Comparison of ENCODE assay signal across 20 cellular contexts in genomic region chr1:157004286-157004685, GRCh38.
"Had no signal": no experiment of that assay in that cellular context is flagged by ENCODE, and none has a peak within 500 bp of the region (broad histone marks: within the 10 kb centered on the region; RNA-seq: fewer than 3 reads in every experiment).

No MANE protein-coding gene starts in this region.

- FAIRE-seq: colon, frontal cortex, urothelium cell line had no signal

- H3K27ac Mint-ChIP-seq: activated CD4-positive, alpha-beta T cell treated with anti-CD3 and anti-CD28 coated beads, Interleukin-2, amount 10 ng/mL, durations not matched to agents 7 days and 5 days; activated naive CD4-positive, alpha-beta T cell treated with anti-CD3 and anti-CD28 coated beads for 36 hours; brain; endodermal cell; immature natural killer cell; natural killer cell; stimulated activated naive B cell treated with anti-CD40 and anti-IgM and Interleukin-4, amounts not matched to agents 10 μg/mL and 1 μg/mL and 100 μg/mL, for 72 hours; T-cell had no signal

- H3K9ac ChIP-seq: parathyroid adenoma had no signal

- DNase-seq: activated CD4-positive, alpha-beta T cell treated with anti-CD3 and anti-CD28 coated beads, Interleukin-2, amount 10 ng/mL, durations not matched to agents 7 days and 5 days; activated CD8-positive, alpha-beta memory T cell treated with anti-CD3 and anti-CD28 coated beads, Interleukin-2, amount 50 U/mL, for 4 hours; activated naive CD4-positive, alpha-beta T cell treated with anti-CD3 and anti-CD28 coated beads for 36 hours; activated T-cell treated with anti-CD3 and anti-CD28 coated beads, Interleukin-2, amount 50 U/mL, for 4 hours; central memory CD4-positive, alpha-beta T cell; dorsolateral prefrontal cortex; endodermal cell; head of caudate nucleus; immature natural killer cell; left ventricle myocardium superior; natural killer cell; sigmoid colon; stimulated activated naive B cell treated with anti-CD40 and anti-IgM and Interleukin-4, amounts not matched to agents 10 μg/mL and 1 μg/mL and 100 μg/mL, for 72 hours; T-cell; thyroid gland had no signal

- H3K4me3 ChIP-seq: dorsolateral prefrontal cortex, sigmoid colon, thyroid gland had no signal

- H3K4me3 Mint-ChIP-seq: activated CD4-positive, alpha-beta T cell treated with anti-CD3 and anti-CD28 coated beads, Interleukin-2, amount 10 ng/mL, durations not matched to agents 7 days and 5 days; activated naive CD4-positive, alpha-beta T cell treated with anti-CD3 and anti-CD28 coated beads for 36 hours; activated T-cell treated with anti-CD3 and anti-CD28 coated beads, Interleukin-2, amount 50 U/mL, for 4 hours; brain; endodermal cell; immature natural killer cell; natural killer cell; stimulated activated naive B cell treated with anti-CD40 and anti-IgM and Interleukin-4, amounts not matched to agents 10 μg/mL and 1 μg/mL and 100 μg/mL, for 72 hours; T-cell had no signal

- H3K36me3 Mint-ChIP-seq: brain; immature natural killer cell; natural killer cell; stimulated activated naive B cell treated with anti-CD40 and anti-IgM and Interleukin-4, amounts not matched to agents 10 μg/mL and 1 μg/mL and 100 μg/mL, for 72 hours; T-cell had no signal

- H3K27me3 ChIP-seq: dorsolateral prefrontal cortex, sigmoid colon, thyroid gland had no signal

- H3K36me3 ChIP-seq: sigmoid colon, thyroid gland had no signal

- H3K4me1 Mint-ChIP-seq: activated CD4-positive, alpha-beta T cell treated with anti-CD3 and anti-CD28 coated beads, Interleukin-2, amount 10 ng/mL, durations not matched to agents 7 days and 5 days; immature natural killer cell; natural killer cell; stimulated activated naive B cell treated with anti-CD40 and anti-IgM and Interleukin-4, amounts not matched to agents 10 μg/mL and 1 μg/mL and 100 μg/mL, for 72 hours; T-cell had no signal

- H3K4me1 ChIP-seq: parathyroid adenoma had no signal

- H3K27ac ChIP-seq: dorsolateral prefrontal cortex, parathyroid adenoma, sigmoid colon, thyroid gland had no signal

- H3K9me3 ChIP-seq: sigmoid colon, thyroid gland had no signal

- H3K9me3 Mint-ChIP-seq: activated CD4-positive, alpha-beta T cell treated with anti-CD3 and anti-CD28 coated beads, Interleukin-2, amount 10 ng/mL, durations not matched to agents 7 days and 5 days; activated naive CD4-positive, alpha-beta T cell treated with anti-CD3 and anti-CD28 coated beads for 36 hours; activated T-cell treated with anti-CD3 and anti-CD28 coated beads, Interleukin-2, amount 50 U/mL, for 4 hours; brain; endodermal cell; natural killer cell; stimulated activated naive B cell treated with anti-CD40 and anti-IgM and Interleukin-4, amounts not matched to agents 10 μg/mL and 1 μg/mL and 100 μg/mL, for 72 hours; T-cell had no signal

- H2AFZ ChIP-seq: parathyroid adenoma had no signal

- ATAC-seq: activated T-cell treated with anti-CD3 and anti-CD28 coated beads, Interleukin-2, amount 50 U/mL, for 4 hours; natural killer cell; stimulated activated naive B cell treated with anti-CD40 and anti-IgM and Interleukin-4, amounts not matched to agents 10 μg/mL and 1 μg/mL and 100 μg/mL, for 72 hours; T-cell had no signal
